1 cellular context compared by ENCODE assay signal in the genomic region with DNA sequence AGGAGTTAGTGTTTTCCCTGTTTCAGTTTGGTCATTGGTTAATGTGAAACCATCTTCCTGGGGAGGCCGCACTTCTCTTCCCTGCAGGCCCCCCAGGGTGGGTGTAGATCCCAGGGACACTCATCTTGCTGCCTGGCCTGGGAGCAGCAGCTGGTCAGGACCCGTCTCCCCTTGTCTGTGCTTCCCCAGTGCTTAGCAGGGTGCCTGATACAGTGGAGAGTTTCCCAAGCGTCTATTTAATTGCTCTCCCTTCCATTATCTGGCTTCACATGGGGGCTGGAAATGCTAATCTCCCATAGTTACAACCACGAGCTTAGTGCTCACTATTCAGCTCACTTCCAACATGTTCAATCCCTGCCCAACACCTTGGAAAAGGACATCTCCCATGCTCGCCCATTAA.
TF ChIP-seq lines count a peak whose summit lies in the region.

No MANE protein-coding gene starts in this region.

TF ChIP-seq in GM23338, 12 proteins besides CTCF, POLR2A, EP300 and RAD21 (continued from another document):
- TF ChIP-seq, protein P1, sequence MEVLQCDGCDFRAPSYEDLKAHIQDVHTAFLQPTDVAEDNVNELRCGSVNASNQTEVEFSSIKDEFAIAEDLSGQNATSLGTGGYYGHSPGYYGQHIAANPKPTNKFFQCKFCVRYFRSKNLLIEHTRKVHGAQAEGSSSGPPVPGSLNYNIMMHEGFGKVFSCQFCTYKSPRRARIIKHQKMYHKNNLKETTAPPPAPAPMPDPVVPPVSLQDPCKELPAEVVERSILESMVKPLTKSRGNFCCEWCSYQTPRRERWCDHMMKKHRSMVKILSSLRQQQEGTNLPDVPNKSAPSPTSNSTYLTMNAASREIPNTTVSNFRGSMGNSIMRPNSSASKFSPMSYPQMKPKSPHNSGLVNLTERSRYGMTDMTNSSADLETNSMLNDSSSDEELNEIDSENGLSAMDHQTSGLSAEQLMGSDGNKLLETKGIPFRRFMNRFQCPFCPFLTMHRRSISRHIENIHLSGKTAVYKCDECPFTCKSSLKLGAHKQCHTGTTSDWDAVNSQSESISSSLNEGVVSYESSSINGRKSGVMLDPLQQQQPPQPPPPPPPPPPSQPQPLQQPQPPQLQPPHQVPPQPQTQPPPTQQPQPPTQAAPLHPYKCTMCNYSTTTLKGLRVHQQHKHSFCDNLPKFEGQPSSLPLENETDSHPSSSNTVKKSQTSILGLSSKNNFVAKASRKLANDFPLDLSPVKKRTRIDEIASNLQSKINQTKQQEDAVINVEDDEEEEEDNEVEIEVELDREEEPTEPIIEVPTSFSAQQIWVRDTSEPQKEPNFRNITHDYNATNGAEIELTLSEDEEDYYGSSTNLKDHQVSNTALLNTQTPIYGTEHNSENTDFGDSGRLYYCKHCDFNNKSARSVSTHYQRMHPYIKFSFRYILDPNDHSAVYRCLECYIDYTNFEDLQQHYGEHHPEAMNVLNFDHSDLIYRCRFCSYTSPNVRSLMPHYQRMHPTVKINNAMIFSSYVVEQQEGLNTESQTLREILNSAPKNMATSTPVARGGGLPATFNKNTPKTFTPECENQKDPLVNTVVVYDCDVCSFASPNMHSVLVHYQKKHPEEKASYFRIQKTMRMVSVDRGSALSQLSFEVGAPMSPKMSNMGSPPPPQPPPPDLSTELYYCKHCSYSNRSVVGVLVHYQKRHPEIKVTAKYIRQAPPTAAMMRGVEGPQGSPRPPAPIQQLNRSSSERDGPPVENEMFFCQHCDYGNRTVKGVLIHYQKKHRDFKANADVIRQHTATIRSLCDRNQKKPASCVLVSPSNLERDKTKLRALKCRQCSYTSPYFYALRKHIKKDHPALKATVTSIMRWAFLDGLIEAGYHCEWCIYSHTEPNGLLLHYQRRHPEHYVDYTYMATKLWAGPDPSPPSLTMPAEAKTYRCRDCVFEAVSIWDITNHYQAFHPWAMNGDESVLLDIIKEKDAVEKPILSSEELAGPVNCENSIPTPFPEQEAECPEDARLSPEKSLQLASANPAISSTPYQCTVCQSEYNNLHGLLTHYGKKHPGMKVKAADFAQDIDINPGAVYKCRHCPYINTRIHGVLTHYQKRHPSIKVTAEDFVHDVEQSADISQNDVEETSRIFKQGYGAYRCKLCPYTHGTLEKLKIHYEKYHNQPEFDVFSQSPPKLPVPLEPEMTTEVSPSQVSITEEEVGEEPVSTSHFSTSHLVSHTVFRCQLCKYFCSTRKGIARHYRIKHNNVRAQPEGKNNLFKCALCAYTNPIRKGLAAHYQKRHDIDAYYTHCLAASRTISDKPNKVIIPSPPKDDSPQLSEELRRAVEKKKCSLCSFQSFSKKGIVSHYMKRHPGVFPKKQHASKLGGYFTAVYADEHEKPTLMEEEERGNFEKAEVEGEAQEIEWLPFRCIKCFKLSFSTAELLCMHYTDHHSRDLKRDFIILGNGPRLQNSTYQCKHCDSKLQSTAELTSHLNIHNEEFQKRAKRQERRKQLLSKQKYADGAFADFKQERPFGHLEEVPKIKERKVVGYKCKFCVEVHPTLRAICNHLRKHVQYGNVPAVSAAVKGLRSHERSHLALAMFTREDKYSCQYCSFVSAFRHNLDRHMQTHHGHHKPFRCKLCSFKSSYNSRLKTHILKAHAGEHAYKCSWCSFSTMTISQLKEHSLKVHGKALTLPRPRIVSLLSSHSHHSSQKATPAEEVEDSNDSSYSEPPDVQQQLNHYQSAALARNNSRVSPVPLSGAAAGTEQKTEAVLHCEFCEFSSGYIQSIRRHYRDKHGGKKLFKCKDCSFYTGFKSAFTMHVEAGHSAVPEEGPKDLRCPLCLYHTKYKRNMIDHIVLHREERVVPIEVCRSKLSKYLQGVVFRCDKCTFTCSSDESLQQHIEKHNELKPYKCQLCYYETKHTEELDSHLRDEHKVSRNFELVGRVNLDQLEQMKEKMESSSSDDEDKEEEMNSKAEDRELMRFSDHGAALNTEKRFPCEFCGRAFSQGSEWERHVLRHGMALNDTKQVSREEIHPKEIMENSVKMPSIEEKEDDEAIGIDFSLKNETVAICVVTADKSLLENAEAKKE (CRISPR knock-in tag; IDR thresholded peaks at IDR 0.05) = no peak
- TF ChIP-seq ZNF114 (CRISPR knock-in tag; IDR thresholded peaks at IDR 0.05) (no peak), EZH2 (IDR thresholded peaks at IDR 0.05; ENCODE audit: low read depth, unreplicated experiment) (no peak)
- TF ChIP-seq, protein P2, sequence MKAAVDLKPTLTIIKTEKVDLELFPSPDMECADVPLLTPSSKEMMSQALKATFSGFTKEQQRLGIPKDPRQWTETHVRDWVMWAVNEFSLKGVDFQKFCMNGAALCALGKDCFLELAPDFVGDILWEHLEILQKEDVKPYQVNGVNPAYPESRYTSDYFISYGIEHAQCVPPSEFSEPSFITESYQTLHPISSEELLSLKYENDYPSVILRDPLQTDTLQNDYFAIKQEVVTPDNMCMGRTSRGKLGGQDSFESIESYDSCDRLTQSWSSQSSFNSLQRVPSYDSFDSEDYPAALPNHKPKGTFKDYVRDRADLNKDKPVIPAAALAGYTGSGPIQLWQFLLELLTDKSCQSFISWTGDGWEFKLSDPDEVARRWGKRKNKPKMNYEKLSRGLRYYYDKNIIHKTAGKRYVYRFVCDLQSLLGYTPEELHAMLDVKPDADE (IDR thresholded peaks at IDR 0.05) = no peak
- TF ChIP-seq, protein P3, sequence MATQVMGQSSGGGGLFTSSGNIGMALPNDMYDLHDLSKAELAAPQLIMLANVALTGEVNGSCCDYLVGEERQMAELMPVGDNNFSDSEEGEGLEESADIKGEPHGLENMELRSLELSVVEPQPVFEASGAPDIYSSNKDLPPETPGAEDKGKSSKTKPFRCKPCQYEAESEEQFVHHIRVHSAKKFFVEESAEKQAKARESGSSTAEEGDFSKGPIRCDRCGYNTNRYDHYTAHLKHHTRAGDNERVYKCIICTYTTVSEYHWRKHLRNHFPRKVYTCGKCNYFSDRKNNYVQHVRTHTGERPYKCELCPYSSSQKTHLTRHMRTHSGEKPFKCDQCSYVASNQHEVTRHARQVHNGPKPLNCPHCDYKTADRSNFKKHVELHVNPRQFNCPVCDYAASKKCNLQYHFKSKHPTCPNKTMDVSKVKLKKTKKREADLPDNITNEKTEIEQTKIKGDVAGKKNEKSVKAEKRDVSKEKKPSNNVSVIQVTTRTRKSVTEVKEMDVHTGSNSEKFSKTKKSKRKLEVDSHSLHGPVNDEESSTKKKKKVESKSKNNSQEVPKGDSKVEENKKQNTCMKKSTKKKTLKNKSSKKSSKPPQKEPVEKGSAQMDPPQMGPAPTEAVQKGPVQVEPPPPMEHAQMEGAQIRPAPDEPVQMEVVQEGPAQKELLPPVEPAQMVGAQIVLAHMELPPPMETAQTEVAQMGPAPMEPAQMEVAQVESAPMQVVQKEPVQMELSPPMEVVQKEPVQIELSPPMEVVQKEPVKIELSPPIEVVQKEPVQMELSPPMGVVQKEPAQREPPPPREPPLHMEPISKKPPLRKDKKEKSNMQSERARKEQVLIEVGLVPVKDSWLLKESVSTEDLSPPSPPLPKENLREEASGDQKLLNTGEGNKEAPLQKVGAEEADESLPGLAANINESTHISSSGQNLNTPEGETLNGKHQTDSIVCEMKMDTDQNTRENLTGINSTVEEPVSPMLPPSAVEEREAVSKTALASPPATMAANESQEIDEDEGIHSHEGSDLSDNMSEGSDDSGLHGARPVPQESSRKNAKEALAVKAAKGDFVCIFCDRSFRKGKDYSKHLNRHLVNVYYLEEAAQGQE (IDR thresholded peaks at IDR 0.05; ENCODE audit: unreplicated experiment) = no peak
